9 cellular contexts compared by ENCODE assay signal in genomic region chr20:37693203-37693602, GRCh38. TPM values are rescaled to one million over a fixed set of nuclear protein-coding genes. Genes with fewer than 3 reads are reported as not detected.
DNase-seq lines count a peak whose midpoint lies in the region; ATAC-seq and TF ChIP-seq lines count a peak whose summit lies in the region.
"Had no signal": no experiment of that assay in that cellular context is flagged by ENCODE, and none has a peak within 500 bp of the region (broad histone marks: within the 10 kb centered on the region; RNA-seq: fewer than 3 reads in every experiment).

No MANE protein-coding gene starts in this region.

- WGBS in testis, 2 donors: 20 to 43% methylated on average over 2 of the region's 2 CpGs

- no peaks in the 10 kb centered on the region for H3K9me3 Mint-ChIP-seq in activated CD4-positive, alpha-beta T cell treated with anti-CD3 and anti-CD28 coated beads for 36 hours (ENCODE audit: low read depth)
- no peaks in the 10 kb centered on the region for H3K9me3 Mint-ChIP-seq in WTC11

- H3K9ac ChIP-seq in iPS-20b (ENCODE audit: low read depth, low read length): peak overlapping the region; percentile 70; the same call in 1 of the 2 replicates

- H3K4me3 ChIP-seq in iPS-20b (ENCODE audit: low read length) (peak overlapping the region; percentile 95), testis (peak overlapping the region; percentile 63 to 83)

- H3K27me3 Mint-ChIP-seq in activated CD4-positive, alpha-beta T cell treated with anti-CD3 and anti-CD28 coated beads for 36 hours: peaks cover 19% of the 10 kb centered on the region
- peaks cover 19% of the 10 kb centered on the region for H3K27me3 Mint-ChIP-seq in WTC11 (ENCODE audit: low read depth)

- TF ChIP-seq CTCF in WTC11 (IDR thresholded peaks at IDR 0.05) (no peak), testis (IDR thresholded peaks at IDR 0.05) (no peak)

- peaks cover 28% of the 10 kb centered on the region for H3K4me1 Mint-ChIP-seq in activated CD4-positive, alpha-beta T cell treated with anti-CD3 and anti-CD28 coated beads for 36 hours
- H3K4me1 Mint-ChIP-seq in WTC11: peaks cover 5% of the 10 kb centered on the region

- intact Hi-C loops in activated CD4-positive, alpha-beta T cell treated with anti-CD3 and anti-CD28 coated beads for 36 hours (cut with DNase I, micrococcal nuclease): loop anchor here in 1 of 2 experiments (1.0 to 5.0 kb wide), 4 partner anchors 52 to 754 kb away; partner anchors contain the start of gene BLCAP
- intact Hi-C loops in testis (cut with DNase I; ENCODE audit: low total_unique reads): no loop called here

- H3K27ac ChIP-seq in iPS-20b (ENCODE audit: low read length) (no peak overlapping the region), testis (no peak overlapping the region)

- H3K36me3 ChIP-seq in iPS-20b (ENCODE audit: insufficient read depth, low read depth, low read length): no peaks in the 10 kb centered on the region
- no peaks in the 10 kb centered on the region for H3K36me3 ChIP-seq in testis (ENCODE audit: low read depth, missing control alignments)
- H3K36me3 ChIP-seq: adrenal gland had no signal

- H3K27me3 ChIP-seq in iPS-20b (ENCODE audit: insufficient read depth, low read length) (peaks cover 20% of the 10 kb centered on the region), testis (no peaks in the 10 kb centered on the region)
- H3K27me3 ChIP-seq: adrenal gland had no signal

- H3K27ac Mint-ChIP-seq in activated CD4-positive, alpha-beta T cell treated with anti-CD3 and anti-CD28 coated beads for 36 hours: peak overlapping the region; percentile 23
- H3K27ac Mint-ChIP-seq in WTC11: no peak overlapping the region

- H3K36me3 Mint-ChIP-seq in activated CD4-positive, alpha-beta T cell treated with anti-CD3 and anti-CD28 coated beads for 36 hours (ENCODE audit: low read depth): peaks cover 16% of the 10 kb centered on the region
- no peaks in the 10 kb centered on the region for H3K36me3 Mint-ChIP-seq in WTC11

- POLR2A ChIA-PET in activated CD4-positive, alpha-beta T cell treated with anti-CD3 and anti-CD28 coated beads for 36 hours (lab: Charles Lee): no interaction called here
- POLR2A ChIA-PET in WTC11 (lab: Charles Lee): no interaction called here

- DNase-seq in activated CD4-positive, alpha-beta T cell treated with anti-CD3 and anti-CD28 coated beads for 36 hours: no peak
- no peak for DNase-seq in activated CD4-positive, alpha-beta T cell treated with anti-CD3 and anti-CD28 coated beads, Interleukin-2, amount 50 U/mL, for 1 hour
- DNase-seq in WTC11 (ENCODE audit: low spot score) (no peak), testis (no peak)

- H3K4me3 Mint-ChIP-seq in activated CD4-positive, alpha-beta T cell treated with anti-CD3 and anti-CD28 coated beads for 36 hours: peak overlapping the region; percentile 100
- peak overlapping the region; percentile 99 for H3K4me3 Mint-ChIP-seq in WTC11

- CTCF ChIA-PET in activated CD4-positive, alpha-beta T cell treated with anti-CD3 and anti-CD28 coated beads for 36 hours (lab: Charles Lee): no interaction called here
- CTCF ChIA-PET in WTC11 (lab: Charles Lee): no interaction called here

- H3K4me1 ChIP-seq in iPS-20b (ENCODE audit: insufficient read depth, low read length) (peaks cover 8% of the 10 kb centered on the region; the same call in 1 of the 2 replicates), testis (no peaks in the 10 kb centered on the region)

- H3K9me3 ChIP-seq in iPS-20b (ENCODE audit: insufficient read depth, low read depth, low read length): no peaks in the 10 kb centered on the region
- no peaks in the 10 kb centered on the region for H3K9me3 ChIP-seq in testis
- H3K9me3 ChIP-seq: adrenal gland had no signal

- ATAC-seq in activated CD4-positive, alpha-beta T cell treated with anti-CD3 and anti-CD28 coated beads for 36 hours: no peak
- ATAC-seq in WTC11 (no peak), HG03469 (IDR thresholded peaks at IDR 0.05; ENCODE audit: unreplicated experiment) (no peak), HG03039 (IDR thresholded peaks at IDR 0.05; ENCODE audit: unreplicated experiment) (no peak), HG02870 (IDR thresholded peaks at IDR 0.05; ENCODE audit: unreplicated experiment) (no peak)

- no peak for TF ChIP-seq POLR2A in testis (IDR thresholded peaks at IDR 0.05)

TF ChIP-seq in WTC11, 78 proteins besides CTCF, POLR2A, EP300 and RAD21 (continues in another document):
- TF ChIP-seq ZNF416 (CRISPR knock-in tag; IDR thresholded peaks at IDR 0.05) (no peak), ATF2 (CRISPR knock-in tag; IDR thresholded peaks at IDR 0.05; ENCODE audit: borderline replicate concordance, low read depth) (no peak), MAX (CRISPR knock-in tag; IDR thresholded peaks at IDR 0.05) (no peak), ZNF219 (CRISPR knock-in tag; IDR thresholded peaks at IDR 0.05; ENCODE audit: borderline replicate concordance) (no peak), FOXP1 (CRISPR knock-in tag; IDR thresholded peaks at IDR 0.05; ENCODE audit: borderline replicate concordance) (no peak), NR1H2 (CRISPR knock-in tag; IDR thresholded peaks at IDR 0.05) (no peak), ZSCAN18 (CRISPR knock-in tag; IDR thresholded peaks at IDR 0.05) (no peak), AR (CRISPR knock-in tag; IDR thresholded peaks at IDR 0.05) (no peak), TP53 (CRISPR knock-in tag; IDR thresholded peaks at IDR 0.05) (no peak), ETV6 (CRISPR knock-in tag; IDR thresholded peaks at IDR 0.05) (no peak), ZBTB43 (CRISPR knock-in tag; IDR thresholded peaks at IDR 0.05) (no peak), GTF2I (CRISPR knock-in tag; conservative IDR thresholded peaks at IDR 0.05) (no peak)

RNA-seq across cellular contexts. Expression of gene CTNNBL1, which starts 0.6 kb away (rescaled TPM):
- 10 to 100 TPM; 72.6 to 93.4 TPM for total RNA-seq in activated CD4-positive, alpha-beta T cell treated with anti-CD3 and anti-CD28 coated beads for 36 hours
- total RNA-seq in WTC11 (2021): 64.4 to 69.3 TPM (median 64.4 TPM) in 3 replicates
- total RNA-seq in testis: 10 to 100 TPM; 50.4 to 61.0 TPM
- polyA plus RNA-seq in testis (ENCODE audit: insufficient read depth, low read depth, low replicate concordance): 119 TPM
